17 cellular contexts compared by ENCODE assay signal in the genomic region with DNA sequence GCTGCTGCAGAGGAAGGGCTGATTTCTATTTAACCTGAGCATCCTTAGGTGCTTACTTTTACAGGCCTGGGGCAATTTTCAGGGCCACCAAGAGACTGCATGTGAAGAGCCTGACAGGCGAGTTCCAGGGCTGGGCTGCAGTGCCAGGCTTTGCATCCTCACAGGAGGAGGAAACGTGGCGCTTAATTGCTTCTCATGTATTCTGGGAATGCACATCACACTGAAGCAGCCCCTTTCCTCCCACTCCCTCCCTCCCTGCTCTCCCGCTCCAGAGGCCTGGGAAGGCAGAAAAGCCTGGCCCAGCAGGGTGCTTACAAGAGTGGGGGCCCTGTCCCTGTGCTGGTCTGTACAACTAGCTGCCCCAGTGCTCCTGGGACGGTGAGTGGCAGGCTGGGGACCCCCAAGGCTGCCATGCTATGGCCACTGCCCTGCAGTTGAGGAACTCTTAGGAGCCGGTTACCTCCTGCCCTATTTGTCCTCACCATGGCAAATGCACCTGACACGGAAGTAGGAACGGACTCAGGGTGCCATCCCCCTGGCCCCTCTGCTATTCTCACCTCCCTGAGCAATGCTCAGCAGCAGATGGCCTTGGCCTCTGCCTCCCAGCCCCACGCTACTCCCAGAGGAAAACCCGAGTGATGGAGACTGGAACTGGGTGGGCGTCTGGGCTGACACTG.
DNase-seq lines count a peak whose midpoint lies in the region; TF ChIP-seq lines count a peak whose summit lies in the region.
"Had no signal": no experiment of that assay in that cellular context is flagged by ENCODE, and none has a peak within 500 bp of the region (broad histone marks: within the 10 kb centered on the region; RNA-seq: fewer than 3 reads in every experiment).

No MANE protein-coding gene starts in this region.

- H2BK5ac ChIP-seq in neuronal stem cell (ENCODE audit: low read length), result peak overlapping the region; percentile 76

- H3K4me1 ChIP-seq in neuronal stem cell (ENCODE audit: control insufficient read depth in 2 of 2, insufficient read depth in 1 of 2, low read depth in 1 of 2, low read length in 2 of 2) (peaks cover 18 to 23% of the 10 kb centered on the region in 2 donors), OCI-LY7 (ENCODE audit: insufficient read depth, low read length, poor library complexity, severe bottlenecking) (no peaks in the 10 kb centered on the region)
- H3K4me1 ChIP-seq: esophagus muscularis mucosa, HAP-1, pancreas had no signal

- H2BK12ac ChIP-seq in neuronal stem cell (ENCODE audit: low read length), result no peak overlapping the region

- H3K79me1 ChIP-seq in neuronal stem cell (ENCODE audit: low read depth, low read length), result no peaks in the 10 kb centered on the region

- peak overlapping the region; percentile 93 for H2AK5ac ChIP-seq in neuronal stem cell (ENCODE audit: low read depth, low read length)

- H3K27ac ChIP-seq in neuronal stem cell (replicated peaks; ENCODE audit: low read length) (no peak overlapping the region), OCI-LY7 (ENCODE audit: low read depth, low read length, poor library complexity, severe bottlenecking) (no peak overlapping the region)
- H3K27ac ChIP-seq: 22Rv1, esophagus muscularis mucosa, heart left ventricle, pancreas, PC-9 had no signal

- H3K18ac ChIP-seq in neuronal stem cell (ENCODE audit: low read length), result peak overlapping the region; percentile 91

- CTCF ChIA-PET in OCI-LY7 (lab: Charles Lee; ENCODE audit: unreplicated experiment), result no interaction called here

- H4K8ac ChIP-seq in neuronal stem cell (ENCODE audit: low read depth, low read length), result no peak overlapping the region

- no CpG with 5 or more reads among the region's 11 CpGs for WGBS in neuronal stem cell (ENCODE audit: extremely low coverage in 2 of 2, insufficient read length in 2 of 2, insufficient replicate concordance in 1 of 2), 2 donors

- H2AFZ ChIP-seq in neuronal stem cell (ENCODE audit: low read length) (no peak overlapping the region), OCI-LY7 (ENCODE audit: low read length) (no peak overlapping the region)
- H2AFZ ChIP-seq: PC-9 had no signal

- H2BK15ac ChIP-seq in neuronal stem cell (ENCODE audit: low read length), result peak overlapping the region; percentile 47

- peak overlapping the region; percentile 45 for H3K23ac ChIP-seq in neuronal stem cell (ENCODE audit: low read depth, low read length, poor library complexity)

- no peak overlapping the region for H4K91ac ChIP-seq in neuronal stem cell (ENCODE audit: low read depth, low read length, poor library complexity)

- POLR2A ChIA-PET in OCI-LY7 (lab: Charles Lee), result no interaction called here

- H3K79me2 ChIP-seq in OCI-LY7 (ENCODE audit: insufficient read depth, low read depth, low read length), result no peaks in the 10 kb centered on the region

- peak overlapping the region; percentile 54 for H3K4ac ChIP-seq in neuronal stem cell (ENCODE audit: low read length)

- no TSS peak for BruUV-seq in OCI-LY7 (replicated peaks; lab: Mats Ljungman, UMichigan)

- TF ChIP-seq CTCF in OCI-LY7 (conservative IDR thresholded peaks at IDR 0.05; ENCODE audit: low read length), result no peak

- H3K14ac ChIP-seq in neuronal stem cell (ENCODE audit: low read length), result peak overlapping the region; percentile 85

- H3K9me2 ChIP-seq in OCI-LY7 (ENCODE audit: insufficient read depth, low read length), result no peaks in the 10 kb centered on the region

- intact Hi-C loops in OCI-LY7 (cut with micrococcal nuclease; ENCODE audit: unreplicated experiment), result no loop called here

- H3K9me3 ChIP-seq in neuronal stem cell (replicated peaks in 1 of 2; ENCODE audit: control insufficient read depth in 2 of 2, insufficient read depth in 1 of 2, low read depth in 1 of 2, low read length in 2 of 2) (no peaks in the 10 kb centered on the region), OCI-LY7 (ENCODE audit: low read length) (no peaks in the 10 kb centered on the region)
- H3K9me3 ChIP-seq: esophagus muscularis mucosa, HAP-1, heart left ventricle, pancreas had no signal

- DNase-seq in DMS 273 (lab: John Stamatoyannopoulos, UW; ENCODE audit: unreplicated experiment), result peak; percentile 27
- no peak for DNase-seq in DMS 273 treated with DMSO at 0.1 percent for 48 hours (lab: John Stamatoyannopoulos, UW)
- peak; percentile 83 for DNase-seq in NCI-H1105 treated with DMSO at 0.1 percent for 48 hours (lab: John Stamatoyannopoulos, UW)
- DNase-seq in NCI-H748 treated with DMSO at 0.1 percent for 48 hours (lab: John Stamatoyannopoulos, UW), result peak; percentile 3
- DNase-seq in neuronal stem cell (ENCODE audit: low spot score), result no peak
- DNase-seq in amniotic stem cell (lab: John Stamatoyannopoulos, UW), result no peak
- DNase-seq in OCI-LY7 (ENCODE audit: low spot score), result no peak
- DNase-seq in H7, result no peak
- DNase-seq: activated CD4-positive, CD25-positive, alpha-beta regulatory T cell; activated gamma-delta T cell; PC-9 had no signal

- H4K20me1 ChIP-seq in OCI-LY7 (ENCODE audit: insufficient read depth, low read length), result no peaks in the 10 kb centered on the region

- H3K36me3 ChIP-seq in neuronal stem cell (replicated peaks in 1 of 2; ENCODE audit: control insufficient read depth in 2 of 2, insufficient read depth in 2 of 2, low read length in 2 of 2) (peaks cover 2 to 6% of the 10 kb centered on the region in 2 donors), OCI-LY7 (ENCODE audit: insufficient read depth, low read length) (no peaks in the 10 kb centered on the region), H7 (replicated peaks; ENCODE audit: control insufficient read depth, insufficient read depth, low read length) (no peaks in the 10 kb centered on the region)
- H3K36me3 ChIP-seq: esophagus muscularis mucosa, HAP-1, heart left ventricle, pancreas had no signal

- H3K9ac ChIP-seq in neuronal stem cell (ENCODE audit: low read depth, low read length, poor library complexity), result peak overlapping the region; percentile 79

- H3K4me3 ChIP-seq in neuronal stem cell (ENCODE audit: low read length in 2 of 2), result no peak overlapping the region
- no peak overlapping the region for H3K4me3 ChIP-seq in OCI-LY7 (ENCODE audit: low read depth, low read length, poor library complexity, severe bottlenecking)
- H3K4me3 ChIP-seq in H7 (ENCODE audit: insufficient read depth, low read depth, low read length), result no peak overlapping the region
- H3K4me3 ChIP-seq: esophagus muscularis mucosa, GM12878, HAP-1, heart left ventricle, pancreas, PC-9 had no signal

- H3K4me2 ChIP-seq in neuronal stem cell (ENCODE audit: insufficient read depth, low read length, poor library complexity, severe bottlenecking) (no peak overlapping the region), OCI-LY7 (ENCODE audit: low read length) (no peak overlapping the region)
- H3K4me2 ChIP-seq: PC-9 had no signal

- H2BK120ac ChIP-seq in neuronal stem cell (ENCODE audit: low read depth, low read length), result no peak overlapping the region

- no peaks in the 10 kb centered on the region for H3K27me3 ChIP-seq in neuronal stem cell (ENCODE audit: control insufficient read depth in 3 of 3, insufficient read depth in 3 of 3, low read depth in 1 of 3, low read length in 3 of 3)
- no peaks in the 10 kb centered on the region for H3K27me3 ChIP-seq in H7 (ENCODE audit: control insufficient read depth, insufficient read depth, low read length)
- H3K27me3 ChIP-seq: esophagus muscularis mucosa, heart left ventricle, pancreas had no signal

Comparison
In these comparisons a context has a peak if more than half of its experiments do, and no peak if none do; other contexts are left out.
1. DNase-seq: peak in DMS 273 (single experiment), NCI-H1105 treated with DMSO at 0.1 percent for 48 hours (single experiment) and NCI-H748 treated with DMSO at 0.1 percent for 48 hours (single experiment); none in DMS 273 treated with DMSO at 0.1 percent for 48 hours (single experiment), neuronal stem cell (single experiment), amniotic stem cell (single experiment), OCI-LY7 (single experiment) and H7 (single experiment).